Comparison of ENCODE assay signal across 20 cellular contexts in the genomic region with DNA sequence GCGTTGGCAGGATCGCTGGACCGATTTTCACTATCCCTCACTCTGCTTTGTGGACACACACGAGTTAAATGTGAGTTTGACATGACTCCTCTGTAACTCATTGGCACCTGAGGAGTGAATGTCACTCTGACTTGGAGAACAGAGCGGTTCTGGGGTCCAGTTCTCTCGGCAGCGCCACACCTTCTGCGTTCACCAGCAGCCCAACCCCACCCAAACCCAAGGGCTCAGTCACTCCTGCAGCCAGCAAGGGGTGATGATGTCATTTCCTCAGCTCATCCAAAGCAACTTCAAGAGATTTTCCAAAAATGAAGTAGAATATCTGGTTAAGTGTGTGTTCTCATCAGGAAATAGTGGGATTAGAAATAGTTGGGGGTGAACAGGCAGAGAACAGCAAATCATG. TPM values are rescaled to one million over a fixed set of nuclear protein-coding genes. Genes with fewer than 3 reads are reported as not detected.
DNase-seq lines count a peak whose midpoint lies in the region; ATAC-seq, FAIRE-seq and TF ChIP-seq lines count a peak whose summit lies in the region.
"Had no signal": no experiment of that assay in that cellular context is flagged by ENCODE, and none has a peak within 500 bp of the region (broad histone marks: within the 10 kb centered on the region; RNA-seq: fewer than 3 reads in every experiment).

No MANE protein-coding gene starts in this region.

- DNase-seq in AG20443 (ENCODE audit: low spot score) = peak; percentile 47
- DNase-seq in K562 (ENCODE audit: extremely low read depth in 1 of 4, low spot score in 3 of 4) = no peak
- DNase-seq in heart right ventricle = no peak
- peak; percentile 61 for DNase-seq in sciatic nerve (ENCODE audit: low spot score)
- no peak for DNase-seq in H4 (ENCODE audit: low spot score)
- no peak for DNase-seq in activated CD4-positive, alpha-beta T cell treated with anti-CD3 and anti-CD28 coated beads, Interleukin-2, amount 50 U/mL, for 4 hours
- DNase-seq in pancreas = no peak
- DNase-seq: COR-L47, DMS153, NCI-H1048, NCI-H1436 treated with DMSO at 0.1 percent for 48 hours, NCI-H2081, NCI-H510A, NCI-H774, PC-9 had no signal

- H4K20me1 ChIP-seq in K562 (replicated peaks; ENCODE audit: control insufficient read depth, insufficient read depth, low read length) = no peaks in the 10 kb centered on the region

- no peak for TF ChIP-seq RAD21 in K562 (CRISPR knock-in tag; conservative IDR thresholded peaks at IDR 0.05 in 1 of 2, IDR thresholded peaks at IDR 0.05 in 1 of 2)

- H3K36me3 ChIP-seq in K562 (ENCODE audit: control insufficient read depth, insufficient read depth, low read length) = no peaks in the 10 kb centered on the region
- peaks cover 0 to 52% (median 12%) of the 10 kb centered on the region in 9 donors for H3K36me3 ChIP-seq in heart right ventricle
- no peaks in the 10 kb centered on the region for H3K36me3 ChIP-seq in pancreas

- peak; percentile 36; the same call in 2 of the 3 replicates for ATAC-seq in K562
- ATAC-seq in heart right ventricle = peak in 7 of 8 donors; percentile 43 to 86 (median 62)
- peak; percentile 87 for ATAC-seq in sciatic nerve
- no peak for ATAC-seq in pancreas
- no peak for ATAC-seq in GM18511 (IDR thresholded peaks at IDR 0.05; ENCODE audit: unreplicated experiment)
- ATAC-seq: A549 had no signal

- H3K27me3 ChIP-seq in K562 (ENCODE audit: control insufficient read depth in 2 of 2, insufficient read depth in 2 of 2, low read length in 2 of 2) (peaks cover 7 to 39% of the 10 kb centered on the region in 2 experiments; a peak in 4 of 5 replicates), heart right ventricle (no peaks in the 10 kb centered on the region), pancreas (no peaks in the 10 kb centered on the region)

- H3K27ac ChIP-seq in K562 (ENCODE audit: extremely low read depth, low read depth, low read length) (no peak overlapping the region), heart right ventricle (peak overlapping the region in 1 of 10 donors; percentile 30), pancreas (no peak overlapping the region)
- H3K27ac ChIP-seq: A549, KMS-11, PC-9 had no signal

- in situ Hi-C loops in K562 (cut with MboI) = no loop called here

- H3K9me3 ChIP-seq in K562 (replicated peaks; ENCODE audit: control insufficient read depth, insufficient read depth, low read depth, low read length) (no peaks in the 10 kb centered on the region), heart right ventricle (no peaks in the 10 kb centered on the region), pancreas (no peaks in the 10 kb centered on the region)

- POLR2A ChIA-PET in K562 (lab: Yijun Ruan, JAX) = interaction anchor here (0.7 kb wide), 1 partner anchor 14 kb away, joined by 3 read pairs; no protein-coding TSS in a partner anchor

- FAIRE-seq in K562 (lab: Jason Lieb, UNC) = peak; percentile 37
- FAIRE-seq in pancreas (lab: Jason Lieb, UNC) = no peak
- FAIRE-seq: A549, GM12892, H54 had no signal

- no peaks in the 10 kb centered on the region for H3K79me2 ChIP-seq in K562 (ENCODE audit: control insufficient read depth, insufficient read depth, low read length)

- TF ChIP-seq EP300 in K562 (IDR thresholded peaks at IDR 0.05; ENCODE audit: low read length) = no peak

- intact Hi-C loops in K562 (cut with micrococcal nuclease) = no loop called here
- intact Hi-C loops in heart right ventricle (cut with DNase I) = no loop called here
- intact Hi-C loops in sciatic nerve (cut with DNase I) = no loop called here
- intact Hi-C loops in pancreas (cut with DNase I) = no loop called here

- CTCF ChIA-PET in K562 (lab: Yijun Ruan, JAX; ENCODE audit: low intra/inter-chr PET ratio) = no interaction called here

- TF ChIP-seq POLR2A in K562 (conservative IDR thresholded peaks at IDR 0.05) = no peak

- H3K4me1 ChIP-seq in K562 (replicated peaks in 1 of 2; ENCODE audit: control insufficient read depth in 2 of 2, insufficient read depth in 2 of 2, low read length in 2 of 2) (peaks cover 0 to 10% of the 10 kb centered on the region in 2 experiments; a peak in 2 of 5 replicates), heart right ventricle (no peaks in the 10 kb centered on the region), pancreas (no peaks in the 10 kb centered on the region)
- H3K4me1 ChIP-seq: A549 had no signal

- H3K4me3 ChIP-seq in K562 = no peak overlapping the region
- no peak overlapping the region for H3K4me3 ChIP-seq in heart right ventricle
- H3K4me3 ChIP-seq in pancreas = no peak overlapping the region
- H3K4me3 ChIP-seq: A549, PC-9 had no signal

- H3K4me2 ChIP-seq in K562 (ENCODE audit: insufficient read depth, low read length) = no peak overlapping the region; the same call in 1 of the 2 replicates
- H3K4me2 ChIP-seq: A549, KMS-11, PC-9 had no signal

- no peak overlapping the region for H2AFZ ChIP-seq in K562 (ENCODE audit: low read depth, low read length)
- H2AFZ ChIP-seq: PC-9 had no signal

- WGBS in K562 (ENCODE audit: insufficient coverage, low coverage, missing lambda C conversion rate) = 6% methylated on average over 8 of the region's 8 CpGs
- WGBS in heart right ventricle, 2 donors = 77 to 82% methylated on average over 8 of the region's 8 CpGs
- WGBS in pancreas, 2 donors = 87 to 88% methylated on average over 8 of the region's 8 CpGs

- H3K9me1 ChIP-seq in K562 (ENCODE audit: control insufficient read depth, insufficient read depth, low read length) = peaks cover 2% of the 10 kb centered on the region

- no peak for TF ChIP-seq CTCF in K562 (IDR thresholded peaks at IDR 0.05 in 2 of 3, conservative IDR thresholded peaks at IDR 0.05 in 1 of 3; ENCODE audit: insufficient read depth in 2 of 3, low read depth in 1 of 3, low read length in 3 of 3)
- TF ChIP-seq CTCF in heart right ventricle (IDR thresholded peaks at IDR 0.05) = no peak
- no peak for TF ChIP-seq CTCF in pancreas (IDR thresholded peaks at IDR 0.05)

- no TSS peak for BruUV-seq in K562 (replicated peaks; lab: Mats Ljungman, UMichigan)

- no peak overlapping the region for H3K9ac ChIP-seq in K562 (ENCODE audit: insufficient read depth in 1 of 2, low read depth in 2 of 2, low read length in 2 of 2)
- H3K9ac ChIP-seq: KMS-11 had no signal

TF ChIP-seq in K562, 482 proteins besides CTCF, POLR2A, EP300 and RAD21 (continues in another document):
- TF ChIP-seq ZSCAN32 (CRISPR knock-in tag; IDR thresholded peaks at IDR 0.05) = no peak
- TF ChIP-seq, protein P1, sequence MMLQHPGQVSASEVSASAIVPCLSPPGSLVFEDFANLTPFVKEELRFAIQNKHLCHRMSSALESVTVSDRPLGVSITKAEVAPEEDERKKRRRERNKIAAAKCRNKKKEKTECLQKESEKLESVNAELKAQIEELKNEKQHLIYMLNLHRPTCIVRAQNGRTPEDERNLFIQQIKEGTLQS (IDR thresholded peaks at IDR 0.05) = peak; percentile 88
- TF ChIP-seq, protein P1 (CRISPR knock-in tag; conservative IDR thresholded peaks at IDR 0.05) = no peak
- 0 out of 2 replicates have a peak, but pooled peaks have one; percentile 17 for TF ChIP-seq JUND (IDR thresholded peaks at IDR 0.05; ENCODE audit: borderline replicate concordance, low read depth, low read length)
- TF ChIP-seq JUND (tag; IDR thresholded peaks at IDR 0.05; ENCODE audit: borderline replicate concordance, low read depth, low read length) = peak; percentile 35; the same call in 1 of the 3 replicates
- TF ChIP-seq, protein P2, sequence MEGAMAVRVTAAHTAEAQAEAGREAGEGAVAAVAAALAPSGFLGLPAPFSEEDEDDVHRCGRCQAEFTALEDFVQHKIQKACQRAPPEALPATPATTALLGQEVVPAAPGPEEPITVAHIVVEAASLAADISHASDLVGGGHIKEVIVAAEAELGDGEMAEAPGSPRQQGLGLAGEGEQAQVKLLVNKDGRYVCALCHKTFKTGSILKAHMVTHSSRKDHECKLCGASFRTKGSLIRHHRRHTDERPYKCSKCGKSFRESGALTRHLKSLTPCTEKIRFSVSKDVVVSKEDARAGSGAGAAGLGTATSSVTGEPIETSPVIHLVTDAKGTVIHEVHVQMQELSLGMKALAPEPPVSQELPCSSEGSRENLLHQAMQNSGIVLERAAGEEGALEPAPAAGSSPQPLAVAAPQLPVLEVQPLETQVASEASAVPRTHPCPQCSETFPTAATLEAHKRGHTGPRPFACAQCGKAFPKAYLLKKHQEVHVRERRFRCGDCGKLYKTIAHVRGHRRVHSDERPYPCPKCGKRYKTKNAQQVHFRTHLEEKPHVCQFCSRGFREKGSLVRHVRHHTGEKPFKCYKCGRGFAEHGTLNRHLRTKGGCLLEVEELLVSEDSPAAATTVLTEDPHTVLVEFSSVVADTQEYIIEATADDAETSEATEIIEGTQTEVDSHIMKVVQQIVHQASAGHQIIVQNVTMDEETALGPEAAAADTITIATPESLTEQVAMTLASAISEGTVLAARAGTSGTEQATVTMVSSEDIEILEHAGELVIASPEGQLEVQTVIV (CRISPR knock-in tag; IDR thresholded peaks at IDR 0.05; ENCODE audit: borderline replicate concordance) = no peak

RNA-seq across cellular contexts. Expression of a gene that starts 36.3 kb away (rescaled TPM):
- 11.2 and 13.0 TPM in 2 replicates for total RNA-seq in K562 (2011; cell fraction: chromatin; rRNA removed; ENCODE audit: low replicate concordance)
- total RNA-seq in K562 (2011; cell fraction: nucleolus; rRNA removed) = 8.5 and 12.1 TPM in 2 replicates
- total RNA-seq in K562 (2011; cell fraction: nucleoplasm; rRNA removed) = 8.5 and 11.0 TPM in 2 replicates
- total RNA-seq in K562 (2014; rRNA removed) = 3.3 and 4.4 TPM in 2 replicates
- 4.4 and 4.7 TPM in 2 replicates for total RNA-seq in K562 (2014; rRNA removed; fragmentation: Illumina TruSeq; extraction: Trizol)
- 3.2 and 3.4 TPM in 2 replicates for total RNA-seq in K562 (2015; rRNA removed; fragmentation: Illumina TruSeq; extraction: Trizol)
- 11.7 and 12.8 TPM in 2 replicates for total RNA-seq in K562 (2021)
- 2.3 and 13.2 TPM in 2 replicates for polyA plus RNA-seq in K562 (2011; rRNA removed)
- 2.6 and 6.7 TPM in 2 replicates for polyA plus RNA-seq in K562 (2011; cell fraction: cytosol; rRNA removed)
- polyA plus RNA-seq in K562 (2011; cell fraction: nucleus; rRNA removed) = 17.3 and 66.1 TPM in 2 replicates
- 6.1 and 17.1 TPM in 2 replicates for polyA plus RNA-seq in K562 (2012)
- 3.8 TPM in 2 replicates for polyA plus RNA-seq in K562 (2014; fragmentation: Illumina TruSeq; extraction: Trizol)
- 1 to 10 TPM; 1.7 to 2.0 TPM for polyA plus RNA-seq in K562 (2014; fragmentation: Nextera tagmentation; extraction: Ambion mirVana)
- polyA plus RNA-seq in K562 (2014; rRNA removed) = 2.9 and 4.6 TPM in 2 replicates
- polyA minus RNA-seq in K562 (2011; rRNA and poly(A)+ RNA removed) = 1.8 and 14.4 TPM in 2 replicates
- polyA minus RNA-seq in K562 (2011; cell fraction: cytosol; rRNA and poly(A)+ RNA removed) = 1.7 and 12.6 TPM in 2 replicates
- 7.0 and 20.3 TPM in 2 replicates for polyA minus RNA-seq in K562 (2011; cell fraction: nucleus; rRNA and poly(A)+ RNA removed)
- total RNA-seq in heart right ventricle = 100 to 1,000 TPM in 2 of 10 donors, 10 to 100 TPM in 8; 29.7 to 157 (median 72.6) TPM
- polyA plus RNA-seq in heart right ventricle = 10 to 100 TPM; 16.8 to 35.0 TPM
- 224 TPM for total RNA-seq in sciatic nerve
- total RNA-seq in H4 (2014; rRNA removed; shearing (Covaris generic)) = 0.14 and 0.21 TPM in 2 replicates
- 1 to 10 TPM; 4.4 to 7.3 (median 6.1) TPM for total RNA-seq in pancreas
- 1 to 10 TPM; 1.4 to 2.3 TPM for polyA plus RNA-seq in pancreas
- total RNA-seq: PC-9 had no signal

Comparison
In these comparisons a context has a peak if more than half of its experiments do, and no peak if none do; other contexts are left out.
1. DNase-seq: peak in AG20443 (single experiment) and sciatic nerve (single experiment); none in K562 (0 of 4), heart right ventricle (0 of 2), H4 (single experiment), activated CD4-positive, alpha-beta T cell treated with anti-CD3 and anti-CD28 coated beads, Interleukin-2, amount 50 U/mL, for 4 hours (0 of 2) and pancreas (0 of 6).
2. ATAC-seq: peak in K562 (single experiment), heart right ventricle (7 of 8) and sciatic nerve (single experiment); none in pancreas (0 of 4) and GM18511 (single experiment).